25 cellular contexts compared by ENCODE assay signal in the genomic region with DNA sequence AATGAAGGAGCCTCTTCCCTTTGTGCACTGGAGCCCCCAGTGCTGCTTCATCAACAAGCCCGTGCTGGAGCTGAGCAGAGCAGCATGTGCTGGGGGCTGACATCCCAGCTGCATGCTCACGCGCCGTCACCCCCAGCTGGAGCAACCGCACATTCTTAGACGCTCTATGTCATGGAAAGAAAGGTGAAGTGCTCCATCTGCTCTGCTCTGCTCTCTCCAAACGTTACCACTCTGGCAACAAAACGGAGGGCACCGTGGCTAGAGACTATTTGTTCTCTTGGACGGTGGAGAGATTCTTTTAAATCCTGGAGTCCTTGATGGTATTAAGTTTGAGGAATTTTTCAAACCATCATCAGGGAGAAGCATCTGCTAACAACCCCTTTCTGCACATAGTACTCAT.
DNase-seq lines count a peak whose midpoint lies in the region; ATAC-seq and TF ChIP-seq lines count a peak whose summit lies in the region.
"Had no signal": no experiment of that assay in that cellular context is flagged by ENCODE, and none has a peak within 500 bp of the region (broad histone marks: within the 10 kb centered on the region; RNA-seq: fewer than 3 reads in every experiment).

No MANE protein-coding gene starts in this region.

- peak overlapping the region; percentile 86; the same call in 1 of the 2 replicates for H2BK120ac ChIP-seq in IMR-90 (ENCODE audit: low read depth, low read length)

- H3K79me1 ChIP-seq in IMR-90 (ENCODE audit: low read depth in 1 of 2, low read length in 2 of 2): no peaks in the 10 kb centered on the region

- no TSS peak for BruUV-seq in IMR-90 (replicated peaks; lab: Mats Ljungman, UMichigan)

- H3K4ac ChIP-seq in IMR-90 (ENCODE audit: low read depth, low read length): no peak overlapping the region

- H3K27ac ChIP-seq in IMR-90 (ENCODE audit: insufficient read depth, low read length) (peak overlapping the region; percentile 38; the same call in 1 of the 2 replicates), fibroblast of lung (ENCODE audit: insufficient read depth, low read length) (no peak overlapping the region), psoas muscle (peak overlapping the region; percentile 77)
- H3K27ac ChIP-seq: esophagus muscularis mucosa, pancreas, right atrium auricular region, spleen, tibial nerve had no signal

- intact Hi-C loops in IMR-90 (cut with micrococcal nuclease) (no loop called here), psoas muscle (cut with DNase I) (no loop called here)

- H2BK5ac ChIP-seq in IMR-90 (ENCODE audit: low read depth, low read length, poor library complexity, severe bottlenecking): peak overlapping the region; percentile 34

- dilution Hi-C loops in IMR-90 (cut with HindIII; ENCODE audit: low sequenced_read_pairs, unreplicated experiment): no loop called here

- no peak overlapping the region; the same call in 1 of the 2 replicates for H3K56ac ChIP-seq in IMR-90 (ENCODE audit: extremely low read depth, insufficient read depth, low read length)

- peak overlapping the region; percentile 13; the same call in 1 of the 2 replicates for H2BK20ac ChIP-seq in IMR-90 (ENCODE audit: low read depth, low read length)

- TF ChIP-seq CTCF in IMR-90 (conservative IDR thresholded peaks at IDR 0.05; ENCODE audit: low read depth, low read length) (no peak), fibroblast of lung (conservative IDR thresholded peaks at IDR 0.05 in 1 of 2, IDR thresholded peaks at IDR 0.05 in 1 of 2; ENCODE audit: low read depth in 1 of 2, low read length in 2 of 2) (no peak), psoas muscle (IDR thresholded peaks at IDR 0.05) (no peak)

- no peak overlapping the region for H4K91ac ChIP-seq in IMR-90 (ENCODE audit: insufficient read depth, low read depth, low read length)

- no peak overlapping the region for H2BK15ac ChIP-seq in IMR-90 (ENCODE audit: low read depth, low read length)

- no peak overlapping the region for H4K5ac ChIP-seq in IMR-90 (ENCODE audit: low read depth, low read length)

- POLR2A ChIA-PET in IMR-90 (lab: Charles Lee; ENCODE audit: unreplicated experiment): no interaction called here

- in situ Hi-C loops in IMR-90 (cut with MboI; ENCODE audit: low sequenced_read_pairs): no loop called here

- H3K14ac ChIP-seq in IMR-90 (replicated peaks; ENCODE audit: low read depth, low read length): no peak overlapping the region; the same call in 1 of the 2 replicates

- no peak for TF ChIP-seq POLR2A in IMR-90 (IDR thresholded peaks at IDR 0.05; ENCODE audit: low read depth, low read length)

- no peak overlapping the region for H3K4me3 ChIP-seq in IMR-90 (ENCODE audit: insufficient read depth, low read depth, low read length)
- no peak overlapping the region for H3K4me3 ChIP-seq in fibroblast of lung (replicated peaks in 1 of 4; ENCODE audit: control extremely low read depth in 1 of 4, insufficient read depth in 1 of 4, low read depth in 3 of 4, low read length in 4 of 4)
- H3K4me3 ChIP-seq in psoas muscle: no peak overlapping the region
- H3K4me3 ChIP-seq: esophagus muscularis mucosa, pancreas, right atrium auricular region, spleen, tibial nerve had no signal

- no peak overlapping the region for H3K23ac ChIP-seq in IMR-90 (ENCODE audit: low read depth, low read length)

- peak; percentile 78 for DNase-seq in AG20443 (ENCODE audit: low spot score)
- peak; percentile 86 for DNase-seq in IMR-90
- DNase-seq in fibroblast of lung (ENCODE audit: low read depth in 2 of 2): peak; percentile 54 to 68
- no peak for DNase-seq in psoas muscle
- no peak for DNase-seq in SHP77 treated with DMSO at 0.1 percent for 48 hours (lab: John Stamatoyannopoulos, UW)
- no peak for DNase-seq in AML-193 (lab: John Stamatoyannopoulos, UW)
- DNase-seq: activated CD8-positive, alpha-beta T cell treated with anti-CD3 and anti-CD28 coated beads for 36 hours; anterior cingulate cortex; CD8-positive, alpha-beta T cell; cortex of kidney; islet precursor cell; midbrain; NCI-H1048; NCI-H2029; NCI-H2227 treated with DMSO at 0.1 percent for 48 hours; pancreas; RPMI8226; spleen; T-helper 17 cell had no signal

- CTCF ChIA-PET in IMR-90 (lab: Yijun Ruan, JAX): interaction anchor here (0.9 kb wide), 1 partner anchor 54 kb away, joined by 3 read pairs; no protein-coding TSS in a partner anchor

- H2AK5ac ChIP-seq in IMR-90 (ENCODE audit: low read depth, low read length): no peak overlapping the region

- H3K4me1 ChIP-seq in IMR-90 (ENCODE audit: control insufficient read depth, insufficient read depth, low read length) (peaks cover 12% of the 10 kb centered on the region), fibroblast of lung (ENCODE audit: control insufficient read depth, extremely low read depth, insufficient read depth, low read length) (no peaks in the 10 kb centered on the region), psoas muscle (peaks cover 18% of the 10 kb centered on the region)
- H3K4me1 ChIP-seq: pancreas, right atrium auricular region, spleen, tibial nerve had no signal

- H4K20me1 ChIP-seq in IMR-90 (ENCODE audit: insufficient read depth, low read length) (no peaks in the 10 kb centered on the region), fibroblast of lung (ENCODE audit: control insufficient read depth, extremely low read depth, insufficient read depth, low read length) (no peaks in the 10 kb centered on the region)

- H2AFZ ChIP-seq in IMR-90 (replicated peaks; ENCODE audit: low read length, poor library complexity) (peak overlapping the region; percentile 5), fibroblast of lung (ENCODE audit: low read length) (no peak overlapping the region)

- H3K9me1 ChIP-seq in IMR-90 (ENCODE audit: insufficient read depth, low read length): peaks cover 5% of the 10 kb centered on the region

- H3K36me3 ChIP-seq in IMR-90 (ENCODE audit: control insufficient read depth, insufficient read depth, low read length) (no peaks in the 10 kb centered on the region), fibroblast of lung (ENCODE audit: control insufficient read depth, insufficient read depth, low read length) (no peaks in the 10 kb centered on the region), psoas muscle (ENCODE audit: insufficient read depth in 1 of 2, low read depth in 1 of 2) (no peaks in the 10 kb centered on the region)
- H3K36me3 ChIP-seq: esophagus muscularis mucosa, pancreas, right atrium auricular region, spleen, tibial nerve had no signal

- ATAC-seq in IMR-90 (ENCODE audit: low read depth) (peak; percentile 92), psoas muscle (peak; percentile 55 to 86 (median 73)), GM18907 (IDR thresholded peaks at IDR 0.05; ENCODE audit: unreplicated experiment) (no peak)
- ATAC-seq: activated CD8-positive, alpha-beta T cell treated with anti-CD3 and anti-CD28 coated beads for 36 hours; activated T-helper 17 cell treated with anti-CD3 and anti-CD28 coated beads, Interleukin-2, amount 50 U/mL, for 72 hours; CD8-positive, alpha-beta T cell; pancreas; SK-N-SH treated with all-trans-retinoic acid at 6 μM for 48 hours; T-helper 17 cell had no signal

- peak overlapping the region; percentile 20 for H3K18ac ChIP-seq in IMR-90 (ENCODE audit: low read depth, low read length)

- H4K8ac ChIP-seq in IMR-90 (ENCODE audit: low read depth in 2 of 2, low read length in 2 of 2): peak overlapping the region in 1 of 2 experiments; percentile 2; a peak in 1 of 4 replicates

- peaks cover 4% of the 10 kb centered on the region; the same call in 1 of the 2 replicates for H3K27me3 ChIP-seq in IMR-90 (ENCODE audit: control insufficient read depth, insufficient read depth, low read length)
- no peaks in the 10 kb centered on the region for H3K27me3 ChIP-seq in fibroblast of lung (ENCODE audit: control insufficient read depth, insufficient read depth, low read length)
- no peaks in the 10 kb centered on the region for H3K27me3 ChIP-seq in psoas muscle (ENCODE audit: insufficient read depth in 3 of 3, low read length in 2 of 3)
- H3K27me3 ChIP-seq: esophagus muscularis mucosa, pancreas, right atrium auricular region, tibial nerve had no signal

- no peak; the same call in 1 of the 2 replicates for TF ChIP-seq RAD21 in IMR-90 (IDR thresholded peaks at IDR 0.05; ENCODE audit: low read length)

- H3K9me3 ChIP-seq in IMR-90 (ENCODE audit: control insufficient read depth, insufficient read depth, low read length) (peaks cover 7% of the 10 kb centered on the region), fibroblast of lung (ENCODE audit: control insufficient read depth, insufficient read depth, low read depth, low read length) (no peaks in the 10 kb centered on the region), psoas muscle (no peaks in the 10 kb centered on the region)
- H3K9me3 ChIP-seq: pancreas had no signal

- H3K4me2 ChIP-seq in IMR-90 (ENCODE audit: low read depth, low read length) (no peak overlapping the region; the same call in 1 of the 2 replicates), fibroblast of lung (ENCODE audit: extremely low read depth, insufficient read depth, low read length) (no peak overlapping the region)

- no peak overlapping the region for H2AK9ac ChIP-seq in IMR-90 (replicated peaks; ENCODE audit: low read depth, low read length, poor library complexity)

- no peaks in the 10 kb centered on the region for H3K79me2 ChIP-seq in fibroblast of lung (ENCODE audit: control insufficient read depth, insufficient read depth, low read length)

- WGBS in IMR-90 (ENCODE audit: extremely low coverage in 2 of 2, insufficient read length in 1 of 2), 2 experiments: 54% methylated on average over 5 of the region's 10 CpGs; no CpG with 5 or more reads in 1 of the 2 experiments
- WGBS in psoas muscle, 3 donors: 34 to 70% (median 42%) methylated on average over 10 of the region's 10 CpGs

- H3K9ac ChIP-seq in IMR-90 (ENCODE audit: low read depth, low read length): no peak overlapping the region
- no peak overlapping the region for H3K9ac ChIP-seq in fibroblast of lung (ENCODE audit: insufficient read depth, low read length)

TF ChIP-seq in IMR-90, 13 proteins besides CTCF, POLR2A, EP300 and RAD21 (continues in another document):
- TF ChIP-seq CHD1 (IDR thresholded peaks at IDR 0.05; ENCODE audit: low read depth, low read length) (no peak), MAFK (IDR thresholded peaks at IDR 0.05; ENCODE audit: low read depth, low read length) (no peak), MAZ (IDR thresholded peaks at IDR 0.05; ENCODE audit: borderline replicate concordance, low read depth, low read length) (peak; percentile 86), RFX5 (IDR thresholded peaks at IDR 0.05; ENCODE audit: low read depth, low read length) (no peak), RCOR1 (IDR thresholded peaks at IDR 0.05; ENCODE audit: insufficient replicate concordance, low read length) (no peak), BHLHE40 (IDR thresholded peaks at IDR 0.05; ENCODE audit: low read depth, low read length) (peak; percentile 98), SMC3 (IDR thresholded peaks at IDR 0.05; ENCODE audit: low read depth, low read length) (no peak), CEBPB (IDR thresholded peaks at IDR 0.05; ENCODE audit: low read depth, low read length) (0 out of 2 replicates have a peak, but pooled peaks have one; percentile 6)

Comparison
In these comparisons a context has a peak if more than half of its experiments do, and no peak if none do; other contexts are left out.
1. DNase-seq: peak in AG20443 (single experiment), IMR-90 (single experiment) and fibroblast of lung (2 of 2); none in psoas muscle (0 of 2), SHP77 treated with DMSO at 0.1 percent for 48 hours (single experiment) and AML-193 (0 of 2).